Comparison of ENCODE assay signal across 8 cellular contexts in the genomic region with DNA sequence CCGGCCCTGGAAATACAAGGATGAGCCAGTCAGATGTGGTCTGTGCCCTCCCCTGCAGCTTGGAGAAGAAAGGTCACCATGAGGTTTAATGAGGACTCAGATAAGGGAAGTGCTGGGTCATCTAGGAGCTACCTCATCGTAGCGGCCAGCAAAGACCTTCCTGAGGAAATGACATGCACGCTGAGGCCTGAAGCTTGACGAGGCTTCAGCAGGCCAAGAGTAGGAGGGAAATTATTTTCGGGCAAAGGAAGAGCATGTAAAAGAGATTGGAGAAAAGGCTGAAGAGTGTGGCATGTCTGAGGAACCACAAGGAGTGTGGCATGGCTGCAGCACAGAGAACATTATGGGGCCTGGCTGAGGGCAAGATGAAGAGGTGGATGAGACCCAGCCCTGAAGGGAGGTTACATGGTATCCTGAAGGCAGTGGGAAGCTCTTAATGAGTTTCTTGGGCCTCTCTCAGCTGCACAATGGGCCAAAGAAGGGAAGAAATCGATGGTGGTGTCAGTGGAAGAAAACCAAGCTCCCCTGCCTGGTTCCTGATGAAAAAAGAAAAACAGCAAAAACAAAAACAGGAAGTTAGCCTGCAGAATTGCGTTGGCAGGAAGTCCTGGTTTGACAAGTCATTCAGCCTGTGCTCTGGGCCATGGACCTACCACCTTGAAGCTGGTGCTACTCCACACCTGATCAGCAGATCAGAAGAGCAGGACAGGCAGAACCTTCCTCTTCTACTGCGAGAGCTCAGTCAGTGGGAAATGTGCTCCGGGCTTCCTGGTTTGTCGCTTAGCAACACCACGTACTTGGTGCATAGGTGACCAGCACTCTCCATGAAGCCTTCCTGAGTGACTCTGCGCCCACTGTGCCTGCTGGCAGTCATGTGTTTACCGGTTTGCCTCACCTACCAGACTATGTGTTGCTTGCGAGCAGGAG.
A peak's percentile ranks its signal among the peaks of the same experiment; 100 is the strongest.
DNase-seq lines count a peak whose midpoint lies in the region; ATAC-seq lines count a peak whose summit lies in the region.

No MANE protein-coding gene starts in this region.

- H3K4me1 Mint-ChIP-seq in activated T-cell treated with anti-CD3 and anti-CD28 coated beads, Interleukin-2, amount 50 U/mL, for 72 hours (ENCODE audit: low read depth), result peaks cover 44% of the 10 kb centered on the region

- peak; percentile 68 for DNase-seq in NCI-H510A treated with DMSO at 0.1 percent for 48 hours (lab: John Stamatoyannopoulos, UW)
- peak; percentile 66 to 67 for DNase-seq in activated T-cell treated with anti-CD3 and anti-CD28 coated beads, Interleukin-2, amount 50 U/mL, for 72 hours
- DNase-seq in inferior parietal cortex (ENCODE audit: extremely low spot score), result peak; percentile 55
- peak; percentile 57 for DNase-seq in stimulated activated CD8-positive, alpha-beta memory T cell treated with anti-CD3 and anti-CD28 coated beads, Interleukin-4, amount 100 ng/mL, for 48 hours
- no peak for DNase-seq in EL
- DNase-seq in SK-N-DZ (ENCODE audit: low spot score), result no peak

- H3K27me3 Mint-ChIP-seq in activated T-cell treated with anti-CD3 and anti-CD28 coated beads, Interleukin-2, amount 50 U/mL, for 72 hours (ENCODE audit: low read depth), result peaks cover 19% of the 10 kb centered on the region

- H3K9me3 Mint-ChIP-seq in activated T-cell treated with anti-CD3 and anti-CD28 coated beads, Interleukin-2, amount 50 U/mL, for 72 hours, result peaks cover 0 to 7% of the 10 kb centered on the region in 2 donors

- H3K36me3 Mint-ChIP-seq in activated T-cell treated with anti-CD3 and anti-CD28 coated beads, Interleukin-2, amount 50 U/mL, for 72 hours (ENCODE audit: insufficient read depth in 2 of 2), result peaks cover 3 to 6% of the 10 kb centered on the region in 2 donors

- peak overlapping the region; percentile 50 to 72 for H3K4me3 Mint-ChIP-seq in activated T-cell treated with anti-CD3 and anti-CD28 coated beads, Interleukin-2, amount 50 U/mL, for 72 hours

- peak; percentile 81 for ATAC-seq in GM18498 (IDR thresholded peaks at IDR 0.05; ENCODE audit: unreplicated experiment)
- peak; percentile 76 for ATAC-seq in HG02588 (IDR thresholded peaks at IDR 0.05; ENCODE audit: unreplicated experiment)
- peak; percentile 96 to 98 for ATAC-seq in activated T-cell treated with anti-CD3 and anti-CD28 coated beads, Interleukin-2, amount 50 U/mL, for 72 hours (replicated peaks in 1 of 2)

- H3K27ac Mint-ChIP-seq in activated T-cell treated with anti-CD3 and anti-CD28 coated beads, Interleukin-2, amount 50 U/mL, for 72 hours, result peak overlapping the region; percentile 29

Comparison
In these comparisons a context has a peak if more than half of its experiments do, and no peak if none do; other contexts are left out.
1. DNase-seq: peak in NCI-H510A treated with DMSO at 0.1 percent for 48 hours (single experiment), activated T-cell treated with anti-CD3 and anti-CD28 coated beads, Interleukin-2, amount 50 U/mL, for 72 hours (2 of 2), inferior parietal cortex (single experiment) and stimulated activated CD8-positive, alpha-beta memory T cell treated with anti-CD3 and anti-CD28 coated beads, Interleukin-4, amount 100 ng/mL, for 48 hours (single experiment); none in EL (single experiment) and SK-N-DZ (single experiment).
2. Peak in every context shown above with its lines, with median percentiles within 50 percentile points of each other: ATAC-seq.